ENCODE assay signal across 8 cellular contexts in genomic region chr22:50627914-50628542, GRCh38.
A peak's percentile ranks its signal among the peaks of the same experiment; 100 is the strongest.
DNase-seq lines count a peak whose midpoint lies in the region; ATAC-seq lines count a peak whose summit lies in the region.

Gene ARSA, minus strand, starts transcription at chr22:50628152. Its CDS starts 373 bp downstream, at chr22:50627779.

- DNase-seq in NCI-H2029 (lab: John Stamatoyannopoulos, UW), result peak; percentile 16
- no peak for DNase-seq in NCI-H2029 treated with DMSO at 0.1 percent for 48 hours (lab: John Stamatoyannopoulos, UW)
- peak; percentile 80 for DNase-seq in NCI-H2227 (lab: John Stamatoyannopoulos, UW; ENCODE audit: unreplicated experiment)
- DNase-seq in activated CD4-positive, alpha-beta T cell treated with anti-CD3 and anti-CD28 coated beads for 1 hour, result peak; percentile 71
- peak; percentile 35 to 67 (median 52) for DNase-seq in stimulated activated CD4-positive, alpha-beta T cell treated with anti-CD3 and anti-CD28 coated beads, Interleukin-1b, Interleukin-23, amount 100 ng/mL, for 24 hours (ENCODE audit: low read depth in 4 of 4, low spot score in 1 of 4)

- ATAC-seq in HG02885 (IDR thresholded peaks at IDR 0.05; ENCODE audit: poor library complexity, unreplicated experiment), result peak; percentile 87

- H3K27ac ChIP-seq in cingulate gyrus (ENCODE audit: low read depth, low read length) (peak within 1 kb of the TSS; percentile 72), layer of hippocampus (ENCODE audit: low read depth, low read length) (peak within 1 kb of the TSS; percentile 81)

- H3K27me3 ChIP-seq in layer of hippocampus (ENCODE audit: control insufficient read depth, insufficient read depth, low read length), result no peaks in the 10 kb centered on the region
